17 cellular contexts compared by ENCODE assay signal in the genomic region with DNA sequence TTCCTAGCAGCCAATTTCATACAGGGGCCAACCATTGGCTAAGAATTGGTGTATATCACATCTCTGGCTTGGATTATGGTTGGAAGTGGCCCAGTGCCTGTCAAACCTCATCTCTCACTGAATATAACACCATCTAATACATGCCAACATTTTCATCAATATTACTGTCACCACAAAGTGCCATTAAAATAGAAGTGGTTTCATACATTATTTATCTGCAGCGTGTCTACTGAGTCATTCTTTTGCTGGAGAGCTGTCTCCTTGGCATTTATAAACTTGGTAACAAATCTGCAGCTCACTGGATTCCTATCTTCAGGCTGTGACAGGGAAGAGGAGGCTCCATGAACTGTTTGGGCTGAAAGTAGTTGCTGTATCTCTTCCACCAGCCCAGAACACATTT.
A peak's percentile ranks its signal among the peaks of the same experiment; 100 is the strongest.
DNase-seq lines count a peak whose midpoint lies in the region; ATAC-seq and TF ChIP-seq lines count a peak whose summit lies in the region.
"Had no signal": no experiment of that assay in that cellular context is flagged by ENCODE, and none has a peak within 500 bp of the region (broad histone marks: within the 10 kb centered on the region; RNA-seq: fewer than 3 reads in every experiment).

No MANE protein-coding gene starts in this region.

- peak in 1 of 2 experiments; percentile 81; a peak in 2 of 4 replicates for TF ChIP-seq EP300 in SK-N-SH (IDR thresholded peaks at IDR 0.05; ENCODE audit: borderline replicate concordance in 1 of 2, low read depth in 1 of 2, low read length in 1 of 2)

- no peaks in the 10 kb centered on the region for H3K79me2 ChIP-seq in SK-N-SH (ENCODE audit: insufficient read depth)

- no peaks in the 10 kb centered on the region for H3F3A ChIP-seq in SK-N-SH (replicated peaks; ENCODE audit: insufficient read depth)

- 0 out of 4 replicates have a peak overlapping the region, but pooled peaks of 1 of the 2 experiments have one; percentile 1 for H3K27ac ChIP-seq in SK-N-SH (ENCODE audit: low read depth in 2 of 2, low read length in 1 of 2)

- no peak for TF ChIP-seq CTCF in SK-N-SH (IDR thresholded peaks at IDR 0.05)

- H3K36me3 ChIP-seq in SK-N-SH (replicated peaks in 1 of 2; ENCODE audit: control insufficient read depth in 1 of 2, insufficient read depth in 2 of 2, low read length in 1 of 2) = no peaks in the 10 kb centered on the region

- H3K9me3 ChIP-seq in SK-N-SH = no peaks in the 10 kb centered on the region

- WGBS in SK-N-SH (ENCODE audit: low lambda C conversion rate) = 6% methylated on average over 1 of the region's 1 CpG

- no peaks in the 10 kb centered on the region for H3K9me2 ChIP-seq in SK-N-SH

- H3K4me2 ChIP-seq in SK-N-SH = no peak overlapping the region

- CTCF ChIA-PET in SK-N-SH (lab: Yijun Ruan, JAX) = no interaction called here

- ATAC-seq in HG03135 (IDR thresholded peaks at IDR 0.05; ENCODE audit: unreplicated experiment) (no peak), left colon (no peak), GM18520 (IDR thresholded peaks at IDR 0.05; ENCODE audit: unreplicated experiment) (no peak)
- ATAC-seq: GM12878 had no signal

- no peak for TF ChIP-seq RAD21 in SK-N-SH (IDR thresholded peaks at IDR 0.05; ENCODE audit: low read length)

- no peak overlapping the region for H3K4me3 ChIP-seq in SK-N-SH (ENCODE audit: low read depth in 2 of 2, low read length in 1 of 2)
- H3K4me3 ChIP-seq: GM12878 had no signal

- POLR2A ChIA-PET in SK-N-SH (lab: Yijun Ruan, JAX) = no interaction called here

- H2AFZ ChIP-seq in SK-N-SH (ENCODE audit: low read depth) = no peak overlapping the region

- no peaks in the 10 kb centered on the region for H3K27me3 ChIP-seq in SK-N-SH (ENCODE audit: insufficient read depth)

- H3K9ac ChIP-seq in SK-N-SH = no peak overlapping the region

- H4K20me1 ChIP-seq in SK-N-SH (ENCODE audit: insufficient read depth) = no peaks in the 10 kb centered on the region

- peak; percentile 43 for DNase-seq in AG08395 (ENCODE audit: low spot score)
- DNase-seq in ELR (ENCODE audit: low read depth) = peak; percentile 47
- no peak for DNase-seq in SK-N-SH
- DNase-seq in myocyte (ENCODE audit: low read depth) = peak; percentile 44
- DNase-seq in activated CD4-positive, alpha-beta T cell treated with anti-CD3 and anti-CD28 coated beads, Interleukin-2, amount 50 U/mL, for 48 hours = no peak
- no peak for DNase-seq in left colon
- DNase-seq: 8988T, DMS53, NCI-H1694, NCI-H2081, NCI-H2171 treated with DMSO at 0.1 percent for 48 hours, NCI-H446, NCI-H526, Right ventricle myocardium superior had no signal

- intact Hi-C loops in left colon (cut with DNase I, micrococcal nuclease) = no loop called here

- H3K4me1 ChIP-seq in SK-N-SH (ENCODE audit: control insufficient read depth in 1 of 2, insufficient read depth in 2 of 2, low read depth in 1 of 2, low read length in 1 of 2) = no peaks in the 10 kb centered on the region

TF ChIP-seq in SK-N-SH, 30 proteins besides CTCF, POLR2A, EP300 and RAD21 (continues in another document):
- TF ChIP-seq, protein P1, sequence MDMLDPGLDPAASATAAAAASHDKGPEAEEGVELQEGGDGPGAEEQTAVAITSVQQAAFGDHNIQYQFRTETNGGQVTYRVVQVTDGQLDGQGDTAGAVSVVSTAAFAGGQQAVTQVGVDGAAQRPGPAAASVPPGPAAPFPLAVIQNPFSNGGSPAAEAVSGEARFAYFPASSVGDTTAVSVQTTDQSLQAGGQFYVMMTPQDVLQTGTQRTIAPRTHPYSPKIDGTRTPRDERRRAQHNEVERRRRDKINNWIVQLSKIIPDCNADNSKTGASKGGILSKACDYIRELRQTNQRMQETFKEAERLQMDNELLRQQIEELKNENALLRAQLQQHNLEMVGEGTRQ (IDR thresholded peaks at IDR 0.05; ENCODE audit: borderline replicate concordance, low read depth, low read length) = no peak
- TF ChIP-seq ELF1 (IDR thresholded peaks at IDR 0.05) (no peak), MEF2A (IDR thresholded peaks at IDR 0.05; ENCODE audit: borderline replicate concordance, low read depth) (no peak), FOXJ3 (CRISPR knock-in tag; IDR thresholded peaks at IDR 0.05) (no peak), MXI1 (IDR thresholded peaks at IDR 0.05; ENCODE audit: low read depth, low read length) (no peak), EZH2phosphoT487 (IDR thresholded peaks at IDR 0.05; ENCODE audit: borderline replicate concordance, low read depth) (no peak), SIN3A (IDR thresholded peaks at IDR 0.05; ENCODE audit: borderline replicate concordance, low read depth, low read length) (no peak; the same call in 1 of the 2 replicates), FOSL2 (IDR thresholded peaks at IDR 0.05; ENCODE audit: borderline replicate concordance, low read depth) (peak; percentile 68), IRF3 (IDR thresholded peaks at IDR 0.05; ENCODE audit: low read depth, low read length) (no peak), CHD2 (IDR thresholded peaks at IDR 0.05; ENCODE audit: low read length, partially characterized antibody) (no peak), REST (IDR thresholded peaks at IDR 0.05; ENCODE audit: low read depth, low read length) (no peak), NRF1 (IDR thresholded peaks at IDR 0.05; ENCODE audit: low read depth, low read length) (no peak), USF1 (IDR thresholded peaks at IDR 0.05; ENCODE audit: borderline replicate concordance, low read depth) (no peak), TEAD4 (IDR thresholded peaks at IDR 0.05; ENCODE audit: borderline replicate concordance, insufficient read depth) (peak; percentile 76; the same call in 1 of the 2 replicates), NFIC (IDR thresholded peaks at IDR 0.05; ENCODE audit: borderline replicate concordance) (peak; percentile 80), YY1 (IDR thresholded peaks at IDR 0.05; ENCODE audit: low read depth) (no peak), RXRA (IDR thresholded peaks at IDR 0.05; ENCODE audit: borderline replicate concordance, low read depth) (no peak), POLR2AphosphoS5 (IDR thresholded peaks at IDR 0.05; ENCODE audit: low read depth, low read length) (peak; percentile 50; the same call in 1 of the 2 replicates)
- TF ChIP-seq, protein P2, sequence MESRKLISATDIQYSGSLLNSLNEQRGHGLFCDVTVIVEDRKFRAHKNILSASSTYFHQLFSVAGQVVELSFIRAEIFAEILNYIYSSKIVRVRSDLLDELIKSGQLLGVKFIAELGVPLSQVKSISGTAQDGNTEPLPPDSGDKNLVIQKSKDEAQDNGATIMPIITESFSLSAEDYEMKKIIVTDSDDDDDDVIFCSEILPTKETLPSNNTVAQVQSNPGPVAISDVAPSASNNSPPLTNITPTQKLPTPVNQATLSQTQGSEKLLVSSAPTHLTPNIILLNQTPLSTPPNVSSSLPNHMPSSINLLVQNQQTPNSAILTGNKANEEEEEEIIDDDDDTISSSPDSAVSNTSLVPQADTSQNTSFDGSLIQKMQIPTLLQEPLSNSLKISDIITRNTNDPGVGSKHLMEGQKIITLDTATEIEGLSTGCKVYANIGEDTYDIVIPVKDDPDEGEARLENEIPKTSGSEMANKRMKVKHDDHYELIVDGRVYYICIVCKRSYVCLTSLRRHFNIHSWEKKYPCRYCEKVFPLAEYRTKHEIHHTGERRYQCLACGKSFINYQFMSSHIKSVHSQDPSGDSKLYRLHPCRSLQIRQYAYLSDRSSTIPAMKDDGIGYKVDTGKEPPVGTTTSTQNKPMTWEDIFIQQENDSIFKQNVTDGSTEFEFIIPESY (IDR thresholded peaks at IDR 0.05; ENCODE audit: borderline replicate concordance, low read depth) = peak; percentile 79; the same call in 1 of the 2 replicates

Comparison
In these comparisons a context has a peak if more than half of its experiments do, and no peak if none do; other contexts are left out.
1. DNase-seq: peak in AG08395 (single experiment), ELR (single experiment) and myocyte (single experiment); none in SK-N-SH (single experiment), activated CD4-positive, alpha-beta T cell treated with anti-CD3 and anti-CD28 coated beads, Interleukin-2, amount 50 U/mL, for 48 hours (0 of 2) and left colon (0 of 2).